In the genomic region with DNA sequence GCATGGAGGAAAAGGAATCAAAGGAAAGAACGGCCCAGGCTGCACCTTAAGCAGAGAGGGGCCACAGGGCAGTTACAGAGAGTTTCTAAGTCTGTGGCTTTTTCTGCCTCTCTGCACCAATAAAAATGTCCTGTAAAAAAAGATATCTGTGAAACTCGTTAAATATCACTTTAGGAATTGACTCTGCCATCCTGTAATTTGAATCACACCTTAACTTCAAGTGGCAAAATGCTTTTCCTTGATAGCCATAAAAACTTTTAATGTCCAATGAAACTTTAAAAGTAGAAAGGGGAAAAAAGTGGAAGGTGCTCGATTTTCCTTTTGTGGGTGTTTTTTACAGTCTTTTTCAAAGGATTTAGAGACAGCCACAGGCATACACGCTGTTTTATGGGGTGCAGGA, we compare ENCODE assay signal across 31 cellular contexts.
DNase-seq lines count a peak whose midpoint lies in the region; ATAC-seq and TF ChIP-seq lines count a peak whose summit lies in the region.
"Had no signal": no experiment of that assay in that cellular context is flagged by ENCODE, and none has a peak within 500 bp of the region (broad histone marks: within the 10 kb centered on the region; RNA-seq: fewer than 3 reads in every experiment).

No MANE protein-coding gene starts in this region.

- H3K27me3 ChIP-seq in GM23338 (ENCODE audit: insufficient read depth) = no peaks in the 10 kb centered on the region
- H3K27me3 ChIP-seq: BE2C; BLaER1; BLaER1 treated with 17β-estradiol and CSF1 and Interleukin-3, amounts not matched to agents 10 nM and 100 nM had no signal

- no peak overlapping the region for H3K4me3 Mint-ChIP-seq in GM23338
- H3K4me3 Mint-ChIP-seq: B cell; CD14-positive monocyte; CD4-positive, alpha-beta memory T cell; CD4-positive, alpha-beta T cell; CD4-positive, CD25-positive, alpha-beta regulatory T cell; CD8-positive, alpha-beta memory T cell; CD8-positive, alpha-beta T cell had no signal

- H3K27ac ChIP-seq in GM23338 (ENCODE audit: low read depth) (no peak overlapping the region), HEK293 (ENCODE audit: extremely low read depth, low read depth, low read length) (no peak overlapping the region)
- H3K27ac ChIP-seq: 22Rv1; A549; BLaER1; BLaER1 treated with 17β-estradiol and CSF1 and Interleukin-3, amounts not matched to agents 10 nM and 100 nM; C4-2B had no signal

- no peaks in the 10 kb centered on the region for H3K36me3 Mint-ChIP-seq in GM23338 (ENCODE audit: low read depth)
- H3K36me3 Mint-ChIP-seq: CD14-positive monocyte; CD4-positive, alpha-beta memory T cell; CD4-positive, CD25-positive, alpha-beta regulatory T cell; CD8-positive, alpha-beta memory T cell; CD8-positive, alpha-beta T cell had no signal

- no peak for TF ChIP-seq CTCF in GM23338 (conservative IDR thresholded peaks at IDR 0.05; ENCODE audit: low read depth in 2 of 2)
- TF ChIP-seq CTCF in HEK293 (tag by site-specific recombination; IDR thresholded peaks at IDR 0.05) = no peak
- no peak for TF ChIP-seq CTCF in mucosa of descending colon (IDR thresholded peaks at IDR 0.05)

- POLR2A ChIA-PET in HEK293 (lab: Yijun Ruan, JAX) = no interaction called here

- H4K20me1 ChIP-seq in GM23338 (replicated peaks; ENCODE audit: insufficient read depth) = no peaks in the 10 kb centered on the region
- H4K20me1 ChIP-seq: BLaER1; BLaER1 treated with 17β-estradiol and CSF1 and Interleukin-3, amounts not matched to agents 10 nM and 100 nM had no signal

- no peaks in the 10 kb centered on the region for H3K4me1 Mint-ChIP-seq in GM23338
- H3K4me1 Mint-ChIP-seq: B cell; CD14-positive monocyte; CD4-positive, alpha-beta memory T cell; CD4-positive, CD25-positive, alpha-beta regulatory T cell; CD8-positive, alpha-beta memory T cell had no signal

- H3K9me3 ChIP-seq in HEK293 (ENCODE audit: control insufficient read depth, insufficient read depth, low read depth, low read length) (no peaks in the 10 kb centered on the region), mucosa of descending colon (no peaks in the 10 kb centered on the region)
- H3K9me3 ChIP-seq: A549; BE2C; BLaER1; BLaER1 treated with 17β-estradiol and CSF1 and Interleukin-3, amounts not matched to agents 10 nM and 100 nM; Caco-2 had no signal

- H3F3A ChIP-seq in GM23338 (replicated peaks; ENCODE audit: low read depth) = no peaks in the 10 kb centered on the region

- H3K4me3 ChIP-seq in GM23338 (no peak overlapping the region), HEK293 (ENCODE audit: low read depth, low read length) (no peak overlapping the region), mucosa of descending colon (no peak overlapping the region)
- H3K4me3 ChIP-seq: A549; BLaER1; BLaER1 treated with 17β-estradiol and CSF1 and Interleukin-3, amounts not matched to agents 10 nM and 100 nM had no signal

- intact Hi-C loops in mucosa of descending colon (cut with DNase I, micrococcal nuclease) = no loop called here

- H3K79me2 ChIP-seq in GM23338 (replicated peaks; ENCODE audit: insufficient read depth) = no peaks in the 10 kb centered on the region

- H3K4me2 ChIP-seq in GM23338 = no peak overlapping the region
- H3K4me2 ChIP-seq: A549; BLaER1; BLaER1 treated with 17β-estradiol and CSF1 and Interleukin-3, amounts not matched to agents 10 nM and 100 nM had no signal

- H3K36me3 ChIP-seq in GM23338 (ENCODE audit: insufficient read depth) (no peaks in the 10 kb centered on the region), HEK293 (ENCODE audit: control insufficient read depth in 2 of 2, insufficient read depth in 1 of 2, low read length in 2 of 2) (no peaks in the 10 kb centered on the region), mucosa of descending colon (ENCODE audit: low read depth) (no peaks in the 10 kb centered on the region)
- H3K36me3 ChIP-seq: BE2C; BLaER1; BLaER1 treated with 17β-estradiol and CSF1 and Interleukin-3, amounts not matched to agents 10 nM and 100 nM had no signal

- 0 out of 2 replicates have a peak, but pooled peaks cover 4% of the 10 kb centered on the region for H3K9me2 ChIP-seq in GM23338 (ENCODE audit: insufficient read depth)

- ATAC-seq in GM23338 (no peak), mucosa of descending colon (no peak)
- ATAC-seq: A549; CD8-positive, alpha-beta T cell had no signal

- no peak overlapping the region for H3K27ac Mint-ChIP-seq in GM23338
- H3K27ac Mint-ChIP-seq: B cell; CD14-positive monocyte; CD4-positive, alpha-beta memory T cell; CD4-positive, alpha-beta T cell; CD4-positive, CD25-positive, alpha-beta regulatory T cell; CD8-positive, alpha-beta memory T cell; CD8-positive, alpha-beta T cell had no signal

- CTCF ChIA-PET in HEK293 (lab: Yijun Ruan, JAX) = no interaction called here

- no peaks in the 10 kb centered on the region for H3K4me1 ChIP-seq in GM23338 (ENCODE audit: insufficient read depth)
- peaks cover 2% of the 10 kb centered on the region for H3K4me1 ChIP-seq in HEK293 (ENCODE audit: control insufficient read depth, insufficient read depth, low read length)
- H3K4me1 ChIP-seq in mucosa of descending colon (ENCODE audit: low read depth) = no peaks in the 10 kb centered on the region
- H3K4me1 ChIP-seq: A549; BE2C; BLaER1; BLaER1 treated with 17β-estradiol and CSF1 and Interleukin-3, amounts not matched to agents 10 nM and 100 nM; Caco-2 had no signal

- DNase-seq in GM23338 (ENCODE audit: low spot score) (no peak), mucosa of descending colon (no peak), NCI-H187 treated with DMSO at 0.1 percent for 48 hours (lab: John Stamatoyannopoulos, UW) (no peak)
- DNase-seq: 8988T; ACHN; AML-193; BE2C; C1 segment of cervical spinal cord; Caco-2; Calu3; CD4-positive, alpha-beta memory T cell; CD4-positive, alpha-beta T cell; CD4-positive, CD25-positive, alpha-beta regulatory T cell; CD8-positive, alpha-beta memory T cell; CD8-positive, alpha-beta T cell; COR-L47; DMS 273 treated with DMSO at 0.1 percent for 48 hours; DMS153; DMS53; DMS79; DMS79 treated with DMSO at 0.1 percent for 48 hours; DND-41; EL had no signal

- H2AFZ ChIP-seq in GM23338 = 0 out of 2 replicates have a peak overlapping the region, but pooled peaks have one; percentile 59

- H3K9me3 Mint-ChIP-seq in GM23338 = no peaks in the 10 kb centered on the region
- H3K9me3 Mint-ChIP-seq: CD4-positive, alpha-beta T cell; CD8-positive, alpha-beta T cell had no signal

- H3K27me3 Mint-ChIP-seq in GM23338 (ENCODE audit: insufficient read depth, low read depth, poor library complexity) = peaks cover 1% of the 10 kb centered on the region
- H3K27me3 Mint-ChIP-seq: B cell; CD4-positive, alpha-beta memory T cell; CD4-positive, alpha-beta T cell; CD4-positive, CD25-positive, alpha-beta regulatory T cell had no signal

TF ChIP-seq in GM23338, 12 proteins besides CTCF, POLR2A, EP300 and RAD21 (continues in another document):
- TF ChIP-seq STAT1 (IDR thresholded peaks at IDR 0.05; ENCODE audit: unreplicated experiment) (no peak), EZH2 (IDR thresholded peaks at IDR 0.05; ENCODE audit: low read depth, unreplicated experiment) (no peak), JUNB (IDR thresholded peaks at IDR 0.05; ENCODE audit: unreplicated experiment) (no peak), ZNF114 (CRISPR knock-in tag; IDR thresholded peaks at IDR 0.05) (no peak), CREB1 (CRISPR knock-in tag; IDR thresholded peaks at IDR 0.05; ENCODE audit: low read depth) (no peak)

TF ChIP-seq in HEK293, 187 proteins besides CTCF, POLR2A, EP300 and RAD21 (continues in another document):
- TF ChIP-seq, protein P1, sequence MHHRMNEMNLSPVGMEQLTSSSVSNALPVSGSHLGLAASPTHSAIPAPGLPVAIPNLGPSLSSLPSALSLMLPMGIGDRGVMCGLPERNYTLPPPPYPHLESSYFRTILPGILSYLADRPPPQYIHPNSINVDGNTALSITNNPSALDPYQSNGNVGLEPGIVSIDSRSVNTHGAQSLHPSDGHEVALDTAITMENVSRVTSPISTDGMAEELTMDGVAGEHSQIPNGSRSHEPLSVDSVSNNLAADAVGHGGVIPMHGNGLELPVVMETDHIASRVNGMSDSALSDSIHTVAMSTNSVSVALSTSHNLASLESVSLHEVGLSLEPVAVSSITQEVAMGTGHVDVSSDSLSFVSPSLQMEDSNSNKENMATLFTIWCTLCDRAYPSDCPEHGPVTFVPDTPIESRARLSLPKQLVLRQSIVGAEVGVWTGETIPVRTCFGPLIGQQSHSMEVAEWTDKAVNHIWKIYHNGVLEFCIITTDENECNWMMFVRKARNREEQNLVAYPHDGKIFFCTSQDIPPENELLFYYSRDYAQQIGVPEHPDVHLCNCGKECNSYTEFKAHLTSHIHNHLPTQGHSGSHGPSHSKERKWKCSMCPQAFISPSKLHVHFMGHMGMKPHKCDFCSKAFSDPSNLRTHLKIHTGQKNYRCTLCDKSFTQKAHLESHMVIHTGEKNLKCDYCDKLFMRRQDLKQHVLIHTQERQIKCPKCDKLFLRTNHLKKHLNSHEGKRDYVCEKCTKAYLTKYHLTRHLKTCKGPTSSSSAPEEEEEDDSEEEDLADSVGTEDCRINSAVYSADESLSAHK (tag by site-specific recombination; IDR thresholded peaks at IDR 0.05) = peak; percentile 59; the same call in 1 of the 2 replicates
- TF ChIP-seq, protein P2, sequence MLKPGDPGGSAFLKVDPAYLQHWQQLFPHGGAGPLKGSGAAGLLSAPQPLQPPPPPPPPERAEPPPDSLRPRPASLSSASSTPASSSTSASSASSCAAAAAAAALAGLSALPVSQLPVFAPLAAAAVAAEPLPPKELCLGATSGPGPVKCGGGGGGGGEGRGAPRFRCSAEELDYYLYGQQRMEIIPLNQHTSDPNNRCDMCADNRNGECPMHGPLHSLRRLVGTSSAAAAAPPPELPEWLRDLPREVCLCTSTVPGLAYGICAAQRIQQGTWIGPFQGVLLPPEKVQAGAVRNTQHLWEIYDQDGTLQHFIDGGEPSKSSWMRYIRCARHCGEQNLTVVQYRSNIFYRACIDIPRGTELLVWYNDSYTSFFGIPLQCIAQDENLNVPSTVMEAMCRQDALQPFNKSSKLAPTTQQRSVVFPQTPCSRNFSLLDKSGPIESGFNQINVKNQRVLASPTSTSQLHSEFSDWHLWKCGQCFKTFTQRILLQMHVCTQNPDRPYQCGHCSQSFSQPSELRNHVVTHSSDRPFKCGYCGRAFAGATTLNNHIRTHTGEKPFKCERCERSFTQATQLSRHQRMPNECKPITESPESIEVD (tag by site-specific recombination; IDR thresholded peaks at IDR 0.05) = peak; percentile 87
- TF ChIP-seq BCL11B (tag by site-specific recombination; IDR thresholded peaks at IDR 0.05; ENCODE audit: low read depth) (no peak), ZNF266 (tag by site-specific recombination; IDR thresholded peaks at IDR 0.05; ENCODE audit: low read depth) (no peak), FEZF1 (tag by site-specific recombination; IDR thresholded peaks at IDR 0.05) (peak; percentile 71)
